ENCODE assay signal across 34 cellular contexts in the genomic region with DNA sequence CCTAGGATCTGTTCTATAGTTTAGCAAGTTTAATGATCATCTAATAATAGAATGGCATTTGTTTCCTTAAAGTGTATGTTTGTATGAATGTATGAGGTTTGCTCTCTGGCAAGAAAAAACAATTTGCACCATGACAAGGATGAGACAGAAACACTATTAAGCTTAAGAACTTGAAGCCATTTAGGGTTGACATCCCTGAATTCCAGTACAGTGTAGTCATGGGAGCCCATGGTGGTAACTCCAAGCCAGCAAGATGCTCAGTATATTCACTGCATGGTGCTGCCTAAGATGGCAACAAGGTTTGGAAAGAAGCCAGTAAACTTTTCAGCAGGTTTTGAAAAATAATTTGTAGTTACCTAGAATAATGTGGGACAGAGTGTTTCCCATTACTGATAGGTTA.
"Had no signal": no experiment of that assay in that cellular context is flagged by ENCODE, and none has a peak within 500 bp of the region (broad histone marks: within the 10 kb centered on the region; RNA-seq: fewer than 3 reads in every experiment).

No MANE protein-coding gene starts in this region.

- H3K4me3 Mint-ChIP-seq: activated B cell treated with CpG ODN at 0.5 μM for 24 hours; activated CD8-positive, alpha-beta T cell treated with anti-CD3 and anti-CD28 coated beads for 36 hours; activated naive CD4-positive, alpha-beta T cell treated with anti-CD3 and anti-CD28 coated beads for 36 hours; activated naive CD4-positive, alpha-beta T cell treated with anti-CD3 and anti-CD28 coated beads, Interleukin-2, amount 50 U/mL, for 24 hours; activated naive CD8-positive, alpha-beta T cell treated with anti-CD3 and anti-CD28 coated beads for 36 hours; activated naive CD8-positive, alpha-beta T cell treated with anti-CD3 and anti-CD28 coated beads, Interleukin-2, amount 50 U/mL, for 24 hours; activated T-helper 1 cell treated with anti-CD3 and anti-CD28 coated beads, Interleukin-12 subunit alpha, Interleukin-12 subunit beta, Interleukin-2, Interleukin-4 antibody, amounts not matched to agents 30 ng/mL and 10 ng/mL and 1 ng/mL, durations not matched to agents 14 hours and 24 hours and 36 hours; brain; endodermal cell; T-helper 17 cell; T-helper 2 cell treated with Interferon-gamma antibody and Interleukin-4, amounts not matched to agents 5 μg/mL and 100 μg/mL, for 36 hours had no signal

- H3K27ac Mint-ChIP-seq: activated B cell treated with CpG ODN at 0.5 μM for 24 hours; activated CD8-positive, alpha-beta T cell treated with anti-CD3 and anti-CD28 coated beads for 36 hours; activated naive CD4-positive, alpha-beta T cell treated with anti-CD3 and anti-CD28 coated beads for 36 hours; activated naive CD4-positive, alpha-beta T cell treated with anti-CD3 and anti-CD28 coated beads, Interleukin-2, amount 50 U/mL, for 24 hours; activated naive CD8-positive, alpha-beta T cell treated with anti-CD3 and anti-CD28 coated beads for 36 hours; activated naive CD8-positive, alpha-beta T cell treated with anti-CD3 and anti-CD28 coated beads, Interleukin-2, amount 50 U/mL, for 24 hours; activated T-helper 1 cell treated with anti-CD3 and anti-CD28 coated beads, Interleukin-12 subunit alpha, Interleukin-12 subunit beta, Interleukin-2, Interleukin-4 antibody, amounts not matched to agents 30 ng/mL and 10 ng/mL and 1 ng/mL, durations not matched to agents 14 hours and 24 hours and 36 hours; activated T-helper 2 cell treated with anti-CD3 and anti-CD28 coated beads, Interferon-gamma antibody, Interleukin-2, Interleukin-4, amounts not matched to agents 10 μg/mL and 5 μg/mL and 100 μg/mL, durations not matched to agents 14 hours and 24 hours and 36 hours; brain; endodermal cell; T-helper 17 cell; T-helper 2 cell treated with Interferon-gamma antibody and Interleukin-4, amounts not matched to agents 5 μg/mL and 100 μg/mL, for 36 hours had no signal

- ATAC-seq: activated CD4-positive, CD25-positive, alpha-beta regulatory T cell treated with anti-CD3 and anti-CD28 coated beads, Interleukin-2, amount 50 U/mL, for 24 hours; activated CD8-positive, alpha-beta T cell treated with anti-CD3 and anti-CD28 coated beads for 36 hours; activated naive CD8-positive, alpha-beta T cell treated with anti-CD3 and anti-CD28 coated beads, Interleukin-2, amount 50 U/mL, for 24 hours; esophagus mucosa; T-helper 17 cell had no signal

- H3K4me1 ChIP-seq: adrenal gland, breast epithelium, colonic mucosa had no signal

- H3K36me3 ChIP-seq: adrenal gland, breast epithelium, cardiac muscle cell, colonic mucosa had no signal

- H3K4me1 Mint-ChIP-seq: activated B cell treated with CpG ODN at 0.5 μM for 24 hours; activated naive CD4-positive, alpha-beta T cell treated with anti-CD3 and anti-CD28 coated beads, Interleukin-2, amount 50 U/mL, for 24 hours; activated naive CD8-positive, alpha-beta T cell treated with anti-CD3 and anti-CD28 coated beads for 36 hours; activated naive CD8-positive, alpha-beta T cell treated with anti-CD3 and anti-CD28 coated beads, Interleukin-2, amount 50 U/mL, for 24 hours; brain; endodermal cell; T-helper 17 cell had no signal

- H3K27ac ChIP-seq: adrenal gland, breast epithelium, cardiac muscle cell, colonic mucosa, VCaP had no signal

- H3K4me3 ChIP-seq: adrenal gland, breast epithelium, cardiac muscle cell, colonic mucosa had no signal

- H3K9me3 ChIP-seq: adrenal gland, breast epithelium, colonic mucosa had no signal

- H3K9me3 Mint-ChIP-seq: activated B cell treated with CpG ODN at 0.5 μM for 24 hours; activated CD8-positive, alpha-beta T cell treated with anti-CD3 and anti-CD28 coated beads for 36 hours; activated naive CD4-positive, alpha-beta T cell treated with anti-CD3 and anti-CD28 coated beads for 36 hours; activated naive CD4-positive, alpha-beta T cell treated with anti-CD3 and anti-CD28 coated beads, Interleukin-2, amount 50 U/mL, for 24 hours; activated naive CD8-positive, alpha-beta T cell treated with anti-CD3 and anti-CD28 coated beads for 36 hours; activated naive CD8-positive, alpha-beta T cell treated with anti-CD3 and anti-CD28 coated beads, Interleukin-2, amount 50 U/mL, for 24 hours; activated T-helper 1 cell treated with anti-CD3 and anti-CD28 coated beads, Interleukin-12 subunit alpha, Interleukin-12 subunit beta, Interleukin-2, Interleukin-4 antibody, amounts not matched to agents 30 ng/mL and 10 ng/mL and 1 ng/mL, durations not matched to agents 14 hours and 24 hours and 36 hours; activated T-helper 2 cell treated with anti-CD3 and anti-CD28 coated beads, Interferon-gamma antibody, Interleukin-2, Interleukin-4, amounts not matched to agents 10 μg/mL and 5 μg/mL and 100 μg/mL, durations not matched to agents 14 hours and 24 hours and 36 hours; brain; endodermal cell; T-helper 2 cell treated with Interferon-gamma antibody and Interleukin-4, amounts not matched to agents 5 μg/mL and 100 μg/mL, for 36 hours had no signal

- DNase-seq: activated B cell treated with CpG ODN at 0.5 μM for 24 hours; activated CD4-positive, alpha-beta T cell treated with anti-CD3 and anti-CD28 coated beads for 48 hours; activated CD4-positive, alpha-beta T cell treated with anti-CD3 and anti-CD28 coated beads, Interleukin-2, amount 50 U/mL, for 1 hour; activated CD4-positive, alpha-beta T cell treated with anti-CD3 and anti-CD28 coated beads, Interleukin-2, amount 50 U/mL, for 48 hours; activated CD8-positive, alpha-beta memory T cell treated with anti-CD3 and anti-CD28 coated beads for 24 hours; activated CD8-positive, alpha-beta T cell treated with anti-CD3 and anti-CD28 coated beads for 36 hours; activated effector memory CD4-positive, alpha-beta T cell treated with anti-CD3 and anti-CD28 coated beads, Interleukin-2, amount 50 U/mL, for 16 hours; activated naive CD4-positive, alpha-beta T cell treated with anti-CD3 and anti-CD28 coated beads for 36 hours; activated naive CD8-positive, alpha-beta T cell treated with anti-CD3 and anti-CD28 coated beads for 36 hours; activated naive CD8-positive, alpha-beta T cell treated with anti-CD3 and anti-CD28 coated beads, Interleukin-2, amount 50 U/mL, for 24 hours; activated T-cell treated with anti-CD3 and anti-CD28 coated beads, Interleukin-2, amount 50 U/mL, for 48 hours; adrenal gland; amygdala; aorta; central memory CD4-positive, alpha-beta T cell; cerebellar nuclear complex; colonic mucosa; effector memory CD4-positive, alpha-beta T cell; endodermal cell; foreskin fibroblast; glutamatergic neuron; T-helper 1 cell; T-helper 17 cell; T1000 had no signal

- H3K27me3 ChIP-seq: adrenal gland, breast epithelium, cardiac muscle cell, colonic mucosa had no signal

- H3K36me3 Mint-ChIP-seq: activated naive CD4-positive, alpha-beta T cell treated with anti-CD3 and anti-CD28 coated beads, Interleukin-2, amount 50 U/mL, for 24 hours; activated naive CD8-positive, alpha-beta T cell treated with anti-CD3 and anti-CD28 coated beads for 36 hours had no signal
